31 cellular contexts compared by ENCODE assay signal in genomic region chr15:87866961-87867360, GRCh38.
"Had no signal": no experiment of that assay in that cellular context is flagged by ENCODE, and none has a peak within 500 bp of the region (broad histone marks: within the 10 kb centered on the region; RNA-seq: fewer than 3 reads in every experiment).

No MANE protein-coding gene starts in this region.

- H3K27me3 ChIP-seq: adrenal gland, body of pancreas, colonic mucosa had no signal

- H3K27ac Mint-ChIP-seq: activated CD8-positive, alpha-beta T cell treated with anti-CD3 and anti-CD28 coated beads for 36 hours; activated naive CD8-positive, alpha-beta T cell; activated naive CD8-positive, alpha-beta T cell treated with anti-CD3 and anti-CD28 coated beads, Interleukin-2, amount 50 U/mL, for 24 hours; activated T-helper 17 cell treated with anti-CD3 and anti-CD28 coated beads, Interleukin-2, amount 50 U/mL, for 72 hours; T-helper 17 cell; T-helper 2 cell treated with Interferon-gamma antibody and Interleukin-4, amounts not matched to agents 5 μg/mL and 100 μg/mL, for 36 hours had no signal

- H3K4me3 ChIP-seq: adrenal gland, body of pancreas, colonic mucosa had no signal

- DNase-seq: activated CD4-positive, alpha-beta T cell treated with anti-CD3 and anti-CD28 coated beads for 4 hours; activated CD4-positive, alpha-beta T cell treated with anti-CD3 and anti-CD28 coated beads, Interleukin-2, amount 50 U/mL, for 1 hour; activated CD4-positive, alpha-beta T cell treated with anti-CD3 and anti-CD28 coated beads, Interleukin-2, amount 50 U/mL, for 48 hours; activated CD4-positive, CD25-positive, alpha-beta regulatory T cell; activated CD4-positive, CD25-positive, alpha-beta regulatory T cell treated with anti-CD3 and anti-CD28 coated beads, Interleukin-2, amount 50 U/mL, for 72 hours; activated CD8-positive, alpha-beta memory T cell treated with anti-CD3 and anti-CD28 coated beads for 24 hours; activated CD8-positive, alpha-beta T cell treated with anti-CD3 and anti-CD28 coated beads for 36 hours; activated effector memory CD4-positive, alpha-beta T cell treated with Interleukin-2 at 50 U/mL for 16 hours; activated gamma-delta T cell treated with Interleukin-2 at 50 U/mL for 16 hours; activated naive CD4-positive, alpha-beta T cell treated with anti-CD3 and anti-CD28 coated beads, Interleukin-2, amount 50 U/mL, for 16 hours; activated naive CD4-positive, alpha-beta T cell treated with Interleukin-2 at 50 U/mL for 16 hours; activated naive CD8-positive, alpha-beta T cell treated with anti-CD3 and anti-CD28 coated beads, Interleukin-2, amount 50 U/mL, for 24 hours; activated T-cell treated with anti-CD3 and anti-CD28 coated beads, Interleukin-2, amount 50 U/mL, for 4 hours; adrenal gland; amygdala; aorta; body of pancreas; caudate nucleus; cerebellar nuclear complex; colonic mucosa; effector CD8-positive, alpha-beta T cell; foreskin fibroblast; head of caudate nucleus; T-helper 1 cell; T-helper 17 cell; T1000; WERI-Rb-1 had no signal

- ATAC-seq: activated CD8-positive, alpha-beta T cell treated with anti-CD3 and anti-CD28 coated beads for 36 hours; activated naive CD8-positive, alpha-beta T cell treated with anti-CD3 and anti-CD28 coated beads, Interleukin-2, amount 50 U/mL, for 24 hours; activated T-cell treated with anti-CD3 and anti-CD28 coated beads, Interleukin-2, amount 50 U/mL, for 4 hours; activated T-helper 17 cell treated with anti-CD3 and anti-CD28 coated beads, Interleukin-2, amount 50 U/mL, for 72 hours; body of pancreas; esophagus mucosa; T-helper 17 cell had no signal

- H3K36me3 ChIP-seq: adrenal gland, colonic mucosa, WERI-Rb-1 had no signal

- H3K9me3 ChIP-seq: adrenal gland, body of pancreas, colonic mucosa had no signal

- H3K27ac ChIP-seq: adrenal gland, body of pancreas, colonic mucosa, WERI-Rb-1 had no signal

- H3K36me3 Mint-ChIP-seq: activated naive CD8-positive, alpha-beta T cell had no signal

- H3K9me3 Mint-ChIP-seq: activated CD8-positive, alpha-beta T cell treated with anti-CD3 and anti-CD28 coated beads for 36 hours; activated naive CD8-positive, alpha-beta T cell treated with anti-CD3 and anti-CD28 coated beads, Interleukin-2, amount 50 U/mL, for 24 hours; activated T-cell treated with anti-CD3 and anti-CD28 coated beads, Interleukin-2, amount 50 U/mL, for 4 hours; activated T-helper 17 cell treated with anti-CD3 and anti-CD28 coated beads, Interleukin-2, amount 50 U/mL, for 72 hours; T-helper 2 cell treated with Interferon-gamma antibody and Interleukin-4, amounts not matched to agents 5 μg/mL and 100 μg/mL, for 36 hours had no signal

- H3K4me1 Mint-ChIP-seq: activated naive CD8-positive, alpha-beta T cell treated with anti-CD3 and anti-CD28 coated beads, Interleukin-2, amount 50 U/mL, for 24 hours; activated T-helper 17 cell treated with anti-CD3 and anti-CD28 coated beads, Interleukin-2, amount 50 U/mL, for 72 hours; T-helper 17 cell had no signal

- H3K4me1 ChIP-seq: body of pancreas, colonic mucosa had no signal

- H3K4me3 Mint-ChIP-seq: activated CD8-positive, alpha-beta T cell treated with anti-CD3 and anti-CD28 coated beads for 36 hours; activated naive CD8-positive, alpha-beta T cell; activated naive CD8-positive, alpha-beta T cell treated with anti-CD3 and anti-CD28 coated beads, Interleukin-2, amount 50 U/mL, for 24 hours; activated T-cell treated with anti-CD3 and anti-CD28 coated beads, Interleukin-2, amount 50 U/mL, for 4 hours; activated T-helper 17 cell treated with anti-CD3 and anti-CD28 coated beads, Interleukin-2, amount 50 U/mL, for 72 hours; T-helper 17 cell; T-helper 2 cell treated with Interferon-gamma antibody and Interleukin-4, amounts not matched to agents 5 μg/mL and 100 μg/mL, for 36 hours had no signal

- H3K27me3 Mint-ChIP-seq: activated CD8-positive, alpha-beta T cell treated with anti-CD3 and anti-CD28 coated beads for 36 hours; activated naive CD8-positive, alpha-beta T cell treated with anti-CD3 and anti-CD28 coated beads, Interleukin-2, amount 50 U/mL, for 24 hours had no signal
